In the genomic region with DNA sequence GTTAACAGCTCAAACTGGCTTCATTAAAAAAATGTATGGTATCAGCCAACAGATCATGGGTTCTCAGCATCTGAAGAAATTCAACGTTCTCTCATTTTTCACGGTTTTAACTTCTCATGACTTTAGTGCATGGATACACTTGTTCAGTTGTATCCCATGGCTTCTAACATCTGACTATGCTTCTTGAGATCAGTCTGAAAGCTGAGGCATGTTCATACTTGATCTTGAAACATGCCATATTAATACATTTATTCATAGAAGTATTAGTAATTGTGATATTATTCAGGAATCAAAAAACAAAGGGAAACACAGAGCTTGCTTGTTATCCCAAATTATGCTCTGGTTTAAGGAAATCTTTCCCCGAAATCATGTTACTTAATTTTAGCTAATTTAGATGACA, we compare ENCODE assay signal across 9 cellular contexts.
"Had no signal": no experiment of that assay in that cellular context is flagged by ENCODE, and none has a peak within 500 bp of the region (broad histone marks: within the 10 kb centered on the region; RNA-seq: fewer than 3 reads in every experiment).

No MANE protein-coding gene starts in this region.

- H3K4me1 Mint-ChIP-seq: IgD-negative memory B cell had no signal

- H3K4me1 ChIP-seq: HAP-1 had no signal

- H3K27ac ChIP-seq: GM23248, HL-60 had no signal

- H3K27me3 Mint-ChIP-seq: IgD-negative memory B cell had no signal

- DNase-seq: GM23248, GOT3, H7, HFFc6 had no signal

- H3K9me3 ChIP-seq: HAP-1 had no signal

- H3K36me3 Mint-ChIP-seq: IgD-negative memory B cell had no signal

- H2AFZ ChIP-seq: GM23248 had no signal

- H3K4me3 Mint-ChIP-seq: HFFc6, IgD-negative memory B cell had no signal

- H3K27ac Mint-ChIP-seq: HFFc6, IgD-negative memory B cell had no signal

- H3K9ac ChIP-seq: GM23248 had no signal

- H3K4me3 ChIP-seq: GM23248, HAP-1 had no signal

- H3K36me3 ChIP-seq: HAP-1 had no signal

- ATAC-seq: HCT116, HepG2 had no signal
